ENCODE assay signal across 18 cellular contexts in genomic region chr17:32120086-32120485, GRCh38. TPM values are rescaled to one million over a fixed set of nuclear protein-coding genes. Genes with fewer than 3 reads are reported as not detected.
DNase-seq lines count a peak whose midpoint lies in the region; ATAC-seq and TF ChIP-seq lines count a peak whose summit lies in the region.
"Had no signal": no experiment of that assay in that cellular context is flagged by ENCODE, and none has a peak within 500 bp of the region (broad histone marks: within the 10 kb centered on the region; RNA-seq: fewer than 3 reads in every experiment).

No MANE protein-coding gene starts in this region.

- no peaks in the 10 kb centered on the region for H3K27me3 ChIP-seq in endodermal cell (ENCODE audit: control insufficient read depth, insufficient read depth, low read length, poor library complexity, severe bottlenecking)

- H3K4me1 ChIP-seq in endodermal cell (ENCODE audit: control insufficient read depth, insufficient read depth, low read length) = peaks cover 11% of the 10 kb centered on the region

- WGBS in endodermal cell (ENCODE audit: insufficient coverage in 1 of 2, insufficient read length in 1 of 2), 2 experiments = 69 to 79% methylated on average over 4 of the region's 4 CpGs

- H3K27ac Mint-ChIP-seq in endodermal cell = peak overlapping the region; percentile 13
- H3K27ac Mint-ChIP-seq: T-cell had no signal

- H3K9me3 Mint-ChIP-seq in endodermal cell = no peaks in the 10 kb centered on the region
- H3K9me3 Mint-ChIP-seq: T-cell had no signal

- no peaks in the 10 kb centered on the region for H3K9me3 ChIP-seq in endodermal cell (ENCODE audit: control insufficient read depth, low read length)

- no peaks in the 10 kb centered on the region for H3K36me3 ChIP-seq in endodermal cell (ENCODE audit: control insufficient read depth, insufficient read depth, low read length)

- no peak overlapping the region for H3K27ac ChIP-seq in endodermal cell (ENCODE audit: low read depth, low read length)
- H3K27ac ChIP-seq: SK-N-MC had no signal

- H3K4me1 Mint-ChIP-seq in endodermal cell = peaks cover 14% of the 10 kb centered on the region

- H3K4me3 Mint-ChIP-seq in endodermal cell = no peak overlapping the region
- H3K4me3 Mint-ChIP-seq: T-cell had no signal

- TF ChIP-seq CTCF in endodermal cell (conservative IDR thresholded peaks at IDR 0.05) (no peak), GM20000 (IDR thresholded peaks at IDR 0.05; ENCODE audit: extremely low read depth, missing control alignments) (no peak)

- H3K36me3 Mint-ChIP-seq in endodermal cell (ENCODE audit: low read depth) = no peaks in the 10 kb centered on the region
- H3K36me3 Mint-ChIP-seq: T-cell had no signal

- peak; percentile 28 for DNase-seq in activated CD8-positive, alpha-beta memory T cell treated with anti-CD3 and anti-CD28 coated beads for 24 hours
- no peak for DNase-seq in activated CD8-positive, alpha-beta memory T cell treated with anti-CD3 and anti-CD28 coated beads, Interleukin-2, amount 50 U/mL, for 48 hours
- DNase-seq in NCI-H82 (lab: John Stamatoyannopoulos, UW) = peak; percentile 78
- DNase-seq in endodermal cell = no peak
- DNase-seq in SIG-M5 treated with dmso at 0.1 percent for 504 hours (lab: John Stamatoyannopoulos, UW; ENCODE audit: unreplicated experiment) = no peak
- no peak for DNase-seq in GM20000 (ENCODE audit: low spot score)
- DNase-seq: DND-41, GF-D8, H7, Kasumi-1, NCI-H1436, NCI-H2029 treated with DMSO at 0.1 percent for 48 hours, NCI-H446 treated with DMSO at 0.1 percent for 48 hours, PC-3, T-cell had no signal

- no peaks in the 10 kb centered on the region for H3K27me3 Mint-ChIP-seq in endodermal cell (ENCODE audit: insufficient read depth)

- no peak for ATAC-seq in GM21576 (IDR thresholded peaks at IDR 0.05; ENCODE audit: unreplicated experiment)
- ATAC-seq: HepG2, PC-3, T-cell had no signal

- H3K4me3 ChIP-seq in endodermal cell (ENCODE audit: low read length) = no peak overlapping the region
- H3K4me3 ChIP-seq: SK-N-MC had no signal

- H3K9ac ChIP-seq in endodermal cell (ENCODE audit: extremely low read depth, low read length, poor library complexity, severe bottlenecking) = no peak overlapping the region

RNA-seq across cellular contexts. Expression of gene RHOT1, which starts 22.2 kb away (rescaled TPM):
- 10 to 100 TPM; 30.0 to 35.7 TPM for total RNA-seq in endodermal cell
- polyA plus RNA-seq in endodermal cell (2013, experiment 1 of 2) = 47.5 TPM
- 44.7 TPM for polyA plus RNA-seq in endodermal cell (2013, experiment 2 of 2)

Comparison
In these comparisons a context has a peak if more than half of its experiments do, and no peak if none do; other contexts are left out.
1. DNase-seq: peak in activated CD8-positive, alpha-beta memory T cell treated with anti-CD3 and anti-CD28 coated beads for 24 hours (single experiment) and NCI-H82 (single experiment); none in activated CD8-positive, alpha-beta memory T cell treated with anti-CD3 and anti-CD28 coated beads, Interleukin-2, amount 50 U/mL, for 48 hours (single experiment), endodermal cell (single experiment), SIG-M5 treated with dmso at 0.1 percent for 504 hours (single experiment) and GM20000 (single experiment).